ENCODE assay signal across 1 cellular context in the genomic region with DNA sequence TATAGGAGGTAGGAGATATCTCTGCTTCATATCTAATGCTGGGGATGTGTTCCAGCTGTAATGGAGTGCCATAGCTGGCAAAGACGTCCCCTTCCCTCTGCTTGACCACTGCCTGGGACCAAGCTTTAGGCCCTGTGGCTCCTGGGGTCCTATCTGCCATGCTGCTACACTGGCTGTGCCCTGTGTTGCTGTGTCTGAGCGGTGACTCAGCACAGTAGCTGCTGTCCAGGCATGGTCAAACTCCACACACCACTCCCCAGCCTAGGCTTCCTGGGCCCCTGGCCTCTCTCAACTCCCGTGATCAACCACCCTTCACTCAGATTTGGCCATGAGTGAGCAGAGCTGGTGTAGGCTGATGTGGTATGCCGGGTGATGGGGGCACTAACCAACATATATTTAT.
TF ChIP-seq lines count a peak whose summit lies in the region.

No MANE protein-coding gene starts in this region.

TF ChIP-seq in SK-N-SH treated with all-trans-retinoic acid at 6 μM for 48 hours, 23 proteins besides CTCF, POLR2A, EP300 and RAD21 (continued from another document):
- TF ChIP-seq, protein P1, sequence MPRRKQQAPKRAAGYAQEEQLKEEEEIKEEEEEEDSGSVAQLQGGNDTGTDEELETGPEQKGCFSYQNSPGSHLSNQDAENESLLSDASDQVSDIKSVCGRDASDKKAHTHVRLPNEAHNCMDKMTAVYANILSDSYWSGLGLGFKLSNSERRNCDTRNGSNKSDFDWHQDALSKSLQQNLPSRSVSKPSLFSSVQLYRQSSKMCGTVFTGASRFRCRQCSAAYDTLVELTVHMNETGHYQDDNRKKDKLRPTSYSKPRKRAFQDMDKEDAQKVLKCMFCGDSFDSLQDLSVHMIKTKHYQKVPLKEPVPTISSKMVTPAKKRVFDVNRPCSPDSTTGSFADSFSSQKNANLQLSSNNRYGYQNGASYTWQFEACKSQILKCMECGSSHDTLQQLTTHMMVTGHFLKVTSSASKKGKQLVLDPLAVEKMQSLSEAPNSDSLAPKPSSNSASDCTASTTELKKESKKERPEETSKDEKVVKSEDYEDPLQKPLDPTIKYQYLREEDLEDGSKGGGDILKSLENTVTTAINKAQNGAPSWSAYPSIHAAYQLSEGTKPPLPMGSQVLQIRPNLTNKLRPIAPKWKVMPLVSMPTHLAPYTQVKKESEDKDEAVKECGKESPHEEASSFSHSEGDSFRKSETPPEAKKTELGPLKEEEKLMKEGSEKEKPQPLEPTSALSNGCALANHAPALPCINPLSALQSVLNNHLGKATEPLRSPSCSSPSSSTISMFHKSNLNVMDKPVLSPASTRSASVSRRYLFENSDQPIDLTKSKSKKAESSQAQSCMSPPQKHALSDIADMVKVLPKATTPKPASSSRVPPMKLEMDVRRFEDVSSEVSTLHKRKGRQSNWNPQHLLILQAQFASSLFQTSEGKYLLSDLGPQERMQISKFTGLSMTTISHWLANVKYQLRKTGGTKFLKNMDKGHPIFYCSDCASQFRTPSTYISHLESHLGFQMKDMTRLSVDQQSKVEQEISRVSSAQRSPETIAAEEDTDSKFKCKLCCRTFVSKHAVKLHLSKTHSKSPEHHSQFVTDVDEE (CRISPR knock-in tag; IDR thresholded peaks at IDR 0.05), result no peak
TF ChIP-seq in SK-N-SH treated with all-trans-retinoic acid at 6 μM for 48 hours: peak in this region for 0.
